In genomic region chr12:50101663-50102062, GRCh38 we compare ENCODE assay signal across 2 cellular contexts.
TF ChIP-seq lines count a peak whose summit lies in the region.

No MANE protein-coding gene starts in this region.

TF ChIP-seq in Ishikawa, 13 proteins besides CTCF, POLR2A, EP300 and RAD21:
- TF ChIP-seq CEBPB (IDR thresholded peaks at IDR 0.05) (0 out of 2 replicates have a peak, but pooled peaks have one; percentile 57), USF1 (IDR thresholded peaks at IDR 0.05) (no peak), ZBTB7A (IDR thresholded peaks at IDR 0.05; ENCODE audit: low read depth) (no peak)

TF ChIP-seq in K562, 482 proteins besides CTCF, POLR2A, EP300 and RAD21:
- no peak for TF ChIP-seq GTF2F1 (IDR thresholded peaks at IDR 0.05; ENCODE audit: low read depth, low read length)
- no peak for TF ChIP-seq ZMIZ1 (IDR thresholded peaks at IDR 0.05; ENCODE audit: low read depth in 2 of 2, low read length in 2 of 2)
- TF ChIP-seq HEY1 (CRISPR knock-in tag; IDR thresholded peaks at IDR 0.05; ENCODE audit: borderline replicate concordance), result no peak
- TF ChIP-seq ZBED1 (IDR thresholded peaks at IDR 0.05), result no peak
- TF ChIP-seq NCOA2 (IDR thresholded peaks at IDR 0.05; ENCODE audit: partially characterized antibody in 2 of 2), result no peak
- TF ChIP-seq NCOA6 (IDR thresholded peaks at IDR 0.05), result no peak
- no peak for TF ChIP-seq ZNF445 (CRISPR knock-in tag; IDR thresholded peaks at IDR 0.05; ENCODE audit: low read depth)
- peak; percentile 56; the same call in 1 of the 2 replicates for TF ChIP-seq CEBPG (CRISPR knock-in tag; IDR thresholded peaks at IDR 0.05)
- TF ChIP-seq CEBPG (tag; conservative IDR thresholded peaks at IDR 0.05 in 1 of 2, IDR thresholded peaks at IDR 0.05 in 1 of 2), result peak; percentile 39 to 46; a peak in 2 of 4 replicates
- TF ChIP-seq NONO (IDR thresholded peaks at IDR 0.05; ENCODE audit: low read depth in 2 of 2, low read length in 1 of 2), result no peak
- no peak for TF ChIP-seq HIVEP1 (CRISPR knock-in tag; IDR thresholded peaks at IDR 0.05)
- TF ChIP-seq CEBPB (tag; IDR thresholded peaks at IDR 0.05), result peak; percentile 77
- TF ChIP-seq ZSCAN32 (CRISPR knock-in tag; IDR thresholded peaks at IDR 0.05), result no peak
- TF ChIP-seq ZEB2 (IDR thresholded peaks at IDR 0.05), result no peak
- TF ChIP-seq SMC3 (conservative IDR thresholded peaks at IDR 0.05; ENCODE audit: insufficient read depth, low read depth, low read length), result 0 out of 2 replicates have a peak, but pooled peaks have one; percentile 8
